Comparison of ENCODE assay signal across 8 cellular contexts in the genomic region with DNA sequence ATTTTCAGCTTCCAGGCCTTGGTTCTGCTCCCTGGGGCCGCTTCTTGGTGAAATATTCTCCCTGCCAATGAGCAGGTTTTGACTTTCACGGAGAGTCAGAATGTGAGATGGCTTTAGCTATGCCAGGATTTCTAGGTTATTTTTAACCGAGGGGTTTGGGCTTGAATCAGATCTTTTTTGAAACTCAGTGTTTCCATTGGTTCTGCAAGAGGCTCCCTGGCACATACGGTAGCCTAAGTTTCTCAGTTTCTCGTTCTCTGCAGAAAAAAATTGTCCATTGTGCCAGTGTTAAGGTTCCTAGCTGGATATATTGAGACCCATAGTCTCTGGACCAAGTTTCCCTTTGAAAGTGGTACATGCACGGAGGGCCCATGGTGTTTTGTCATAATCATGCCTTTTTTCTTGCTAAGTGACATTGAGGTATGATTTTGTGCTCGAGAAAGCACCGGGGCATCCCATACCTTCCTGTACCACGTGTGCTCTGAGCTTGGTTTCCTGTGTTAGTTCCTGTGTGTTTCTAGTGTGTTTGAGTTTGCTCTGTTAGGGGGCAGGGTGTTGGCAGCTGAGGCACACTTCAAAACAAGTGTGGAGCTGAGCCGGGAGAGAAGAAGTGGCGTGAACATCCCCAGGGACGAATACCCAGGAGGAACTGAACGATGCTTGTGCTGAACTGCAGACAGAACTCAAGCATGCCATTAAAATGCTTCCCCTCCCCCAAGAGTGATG.
DNase-seq lines count a peak whose midpoint lies in the region; ATAC-seq and TF ChIP-seq lines count a peak whose summit lies in the region.

No MANE protein-coding gene starts in this region.

- no peaks in the 10 kb centered on the region for H3K4me1 ChIP-seq in mammary epithelial cell (ENCODE audit: insufficient read depth, low read length)

- H3K36me3 ChIP-seq in mammary epithelial cell (ENCODE audit: insufficient read depth, low read length): no peaks in the 10 kb centered on the region

- in situ Hi-C loops in mammary epithelial cell (cut with MboI; ENCODE audit: low sequenced_read_pairs in 2 of 2): no loop called here

- 61% methylated on average over 13 of the region's 13 CpGs for WGBS in mammary epithelial cell (ENCODE audit: low coverage, missing lambda C conversion rate)

- no peak overlapping the region for H3K4me2 ChIP-seq in mammary epithelial cell (ENCODE audit: insufficient read depth, low read depth, low read length)

- BruUV-seq in mammary epithelial cell (replicated peaks; lab: Mats Ljungman, UMichigan): no TSS peak

- TF ChIP-seq CTCF in mammary epithelial cell (conservative IDR thresholded peaks at IDR 0.05 in 1 of 2, IDR thresholded peaks at IDR 0.05 in 1 of 2; ENCODE audit: extremely low read depth in 1 of 2, insufficient read depth in 1 of 2, low read depth in 1 of 2, low read length in 2 of 2) (no peak), omental fat pad (IDR thresholded peaks at IDR 0.05) (no peak)

- CTCF ChIA-PET in mammary epithelial cell (lab: Charles Lee; ENCODE audit: low non-redundant PET): no interaction called here

- H3K79me2 ChIP-seq in mammary epithelial cell (ENCODE audit: insufficient read depth, low read length): no peaks in the 10 kb centered on the region

- ATAC-seq in GM18858 (IDR thresholded peaks at IDR 0.05; ENCODE audit: unreplicated experiment) (peak; percentile 96), HG03354 (IDR thresholded peaks at IDR 0.05; ENCODE audit: poor library complexity, severe bottlenecking, unreplicated experiment) (peak; percentile 82), omental fat pad (ENCODE audit: low FRiP score) (no peak)

- TF ChIP-seq POLR2A in erythroblast (IDR thresholded peaks at IDR 0.05; ENCODE audit: low read length): no peak

- no peak overlapping the region for H3K4me3 ChIP-seq in mammary epithelial cell (replicated peaks in 1 of 3; ENCODE audit: insufficient read depth in 1 of 3, low read depth in 2 of 3, low read length in 3 of 3)

- no peak overlapping the region for H2AFZ ChIP-seq in mammary epithelial cell (ENCODE audit: low read depth, low read length)

- intact Hi-C loops in mammary epithelial cell (cut with micrococcal nuclease): no loop called here

- H3K27ac ChIP-seq in mammary epithelial cell (ENCODE audit: insufficient read depth, low read depth, low read length): no peak overlapping the region

- dilution Hi-C loops in mammary epithelial cell (cut with HindIII; ENCODE audit: low sequenced_read_pairs): no loop called here

- H3K27me3 ChIP-seq in mammary epithelial cell (ENCODE audit: insufficient read depth, low read length): no peaks in the 10 kb centered on the region

- H3K9ac ChIP-seq in mammary epithelial cell (ENCODE audit: insufficient read depth, low read length): no peak overlapping the region

- H4K20me1 ChIP-seq in mammary epithelial cell (ENCODE audit: insufficient read depth, low read length): no peaks in the 10 kb centered on the region

- H3K9me3 ChIP-seq in mammary epithelial cell (replicated peaks; ENCODE audit: insufficient read depth, low read length): peaks cover 2% of the 10 kb centered on the region

- peak; percentile 24 for DNase-seq in activated T-cell treated with anti-CD3 and anti-CD28 coated beads for 48 hours (ENCODE audit: low read depth)
- DNase-seq in stimulated activated CD4-positive, alpha-beta T cell treated with anti-CD3 and anti-CD28 coated beads, Interleukin-1b, Interleukin-23, amount 100 ng/mL, for 48 hours: peak; percentile 42
- DNase-seq in mammary epithelial cell: no peak
- DNase-seq in NCI-H146 treated with DMSO at 0.1 percent for 48 hours (lab: John Stamatoyannopoulos, UW; ENCODE audit: unreplicated experiment): no peak
- no peak for DNase-seq in erythroblast (lab: John Stamatoyannopoulos, UW)
- no peak for DNase-seq in omental fat pad (ENCODE audit: low spot score)

Comparison
In these comparisons a context has a peak if more than half of its experiments do, and no peak if none do; other contexts are left out.
1. DNase-seq: peak in activated T-cell treated with anti-CD3 and anti-CD28 coated beads for 48 hours (single experiment) and stimulated activated CD4-positive, alpha-beta T cell treated with anti-CD3 and anti-CD28 coated beads, Interleukin-1b, Interleukin-23, amount 100 ng/mL, for 48 hours (single experiment); none in mammary epithelial cell (single experiment), NCI-H146 treated with DMSO at 0.1 percent for 48 hours (single experiment), erythroblast (0 of 2) and omental fat pad (single experiment).